In the genomic region with DNA sequence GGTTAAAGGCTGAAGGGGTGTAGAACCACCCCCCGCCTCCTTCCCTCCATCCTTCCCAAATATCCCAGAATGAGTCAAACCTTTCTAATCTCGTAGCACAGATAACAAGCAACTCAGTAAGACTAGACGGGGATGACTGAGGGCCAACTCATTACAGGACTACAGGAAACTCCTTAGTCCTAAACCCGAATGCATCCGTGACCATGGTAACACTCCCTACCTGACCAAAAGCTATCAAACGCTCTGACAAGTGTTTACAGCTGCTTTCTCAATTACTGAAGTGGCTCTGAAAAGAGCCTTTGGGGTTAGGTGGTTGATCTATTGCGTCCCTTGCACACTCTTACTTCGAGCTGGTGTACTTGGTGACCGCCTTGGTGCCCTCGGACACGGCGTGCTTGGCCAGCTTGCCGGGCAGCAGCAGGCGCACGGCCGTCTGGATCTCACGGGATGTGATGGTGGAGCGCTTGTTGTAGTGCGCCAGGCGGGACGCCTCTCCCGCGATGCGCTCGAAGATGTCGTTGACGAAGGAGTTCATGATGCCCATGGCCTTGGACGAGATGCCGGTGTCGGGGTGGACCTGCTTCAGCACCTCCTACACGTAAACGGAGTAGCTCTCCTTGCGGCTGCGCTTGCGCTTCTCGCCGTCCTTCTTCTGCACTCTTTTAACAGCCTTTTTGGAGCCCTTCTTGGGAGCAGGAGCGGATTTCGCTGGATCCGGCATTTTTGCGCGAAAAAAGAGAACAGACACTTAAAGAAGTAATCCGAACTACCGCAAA, we compare ENCODE assay signal across 8 cellular contexts.
DNase-seq lines count a peak whose midpoint lies in the region; ATAC-seq, FAIRE-seq and TF ChIP-seq lines count a peak whose summit lies in the region.
"Not testable (repeated sequence)": the region's sequence is repeated elsewhere in the genome, so short reads cannot be mapped to it uniquely, and the experiment has no call there.

No MANE protein-coding gene starts in this region.

- TF ChIP-seq RAD21 in IMR-90 (IDR thresholded peaks at IDR 0.05; ENCODE audit: low read length) = not testable (repeated sequence)

- not testable (repeated sequence) for H3K27me3 ChIP-seq in AG04450 (ENCODE audit: control insufficient read depth, insufficient read depth, low read length); IMR-90 (ENCODE audit: control insufficient read depth, insufficient read depth, low read length); bronchial epithelial cell (ENCODE audit: control insufficient read depth, insufficient read depth, low read length); ovary; stomach

- not testable (repeated sequence) for H3K27ac ChIP-seq in AG04450 (ENCODE audit: low read depth, low read length)
- H3K27ac ChIP-seq in IMR-90 (ENCODE audit: insufficient read depth, low read length) (peak overlapping the region; percentile 40; the same call in 1 of the 2 replicates), ovary (peak overlapping the region in 1 of 2 donors; percentile 21), stomach (peak overlapping the region; percentile 24 to 77 (median 52))

- CTCF ChIA-PET in AG04450 (lab: Charles Lee); IMR-90 (lab: Yijun Ruan, JAX); activated CD8-positive, alpha-beta memory T cell treated with anti-CD3 and anti-CD28 coated beads, Interleukin-2, amount 10 ng/mL, durations not matched to agents 7 days and 5 days (lab: Charles Lee): not testable (repeated sequence)

- H3K4me2 ChIP-seq in IMR-90 (ENCODE audit: low read depth, low read length) = peak overlapping the region; percentile 72

- peak; percentile 17 for ATAC-seq in IMR-90 (ENCODE audit: low read depth)
- ATAC-seq in activated CD8-positive, alpha-beta memory T cell treated with anti-CD3 and anti-CD28 coated beads, Interleukin-2, amount 10 ng/mL, durations not matched to agents 7 days and 5 days = peak; percentile 48

- not testable (repeated sequence) for H3K9me3 ChIP-seq in AG04450 (ENCODE audit: control insufficient read depth, insufficient read depth, low read length); IMR-90 (ENCODE audit: control insufficient read depth, insufficient read depth, low read length); ovary; stomach

- not testable (repeated sequence) for H3K4me1 Mint-ChIP-seq in activated CD8-positive, alpha-beta memory T cell treated with anti-CD3 and anti-CD28 coated beads, Interleukin-2, amount 10 ng/mL, durations not matched to agents 7 days and 5 days

- H3K4me3 ChIP-seq in AG04450 (ENCODE audit: low read depth, low read length) (peak overlapping the region; percentile 48), IMR-90 (ENCODE audit: insufficient read depth, low read depth, low read length) (peak overlapping the region; percentile 60), bronchial epithelial cell (ENCODE audit: low read depth, low read length) (peak overlapping the region; percentile 30), fibroblast of mammary gland (ENCODE audit: control insufficient read depth, low read depth, low read length) (peak overlapping the region; percentile 31), ovary (peak overlapping the region; percentile 34), stomach (peak overlapping the region; percentile 32 to 44 (median 42))

- H4K8ac ChIP-seq in IMR-90 (ENCODE audit: low read depth in 2 of 2, low read length in 2 of 2) = not testable (repeated sequence)

- not testable (repeated sequence) for H2AK5ac ChIP-seq in IMR-90 (ENCODE audit: low read depth, low read length)

- not testable (repeated sequence) for H3K23ac ChIP-seq in IMR-90 (ENCODE audit: low read depth, low read length)

- POLR2A ChIA-PET in AG04450 (lab: Yijun Ruan, JAX); IMR-90 (lab: Charles Lee; ENCODE audit: unreplicated experiment): not testable (repeated sequence)

- H3K27me3 Mint-ChIP-seq in activated CD8-positive, alpha-beta memory T cell treated with anti-CD3 and anti-CD28 coated beads, Interleukin-2, amount 10 ng/mL, durations not matched to agents 7 days and 5 days = not testable (repeated sequence)

- not testable (repeated sequence) for H2BK5ac ChIP-seq in IMR-90 (ENCODE audit: low read depth, low read length, poor library complexity, severe bottlenecking)

- H3K56ac ChIP-seq in IMR-90 (ENCODE audit: extremely low read depth, insufficient read depth, low read length) = not testable (repeated sequence)

- H4K91ac ChIP-seq in IMR-90 (ENCODE audit: insufficient read depth, low read depth, low read length) = not testable (repeated sequence)

- intact Hi-C loops in IMR-90 (cut with micrococcal nuclease); ovary (cut with DNase I); stomach (cut with DNase I; ENCODE audit: low total_unique reads): not testable (repeated sequence)

- H3K9me1 ChIP-seq in IMR-90 (ENCODE audit: insufficient read depth, low read length) = not testable (repeated sequence)

- not testable (repeated sequence) for H3K18ac ChIP-seq in IMR-90 (ENCODE audit: low read depth, low read length)

- not testable (repeated sequence) for H3K36me3 Mint-ChIP-seq in activated CD8-positive, alpha-beta memory T cell treated with anti-CD3 and anti-CD28 coated beads, Interleukin-2, amount 10 ng/mL, durations not matched to agents 7 days and 5 days

- DNase-seq in AG04450 (ENCODE audit: low read depth, low spot score); activated CD8-positive, alpha-beta memory T cell treated with anti-CD3 and anti-CD28 coated beads, Interleukin-2, amount 10 ng/mL, durations not matched to agents 7 days and 5 days: not testable (repeated sequence)
- peak; percentile 8 for DNase-seq in IMR-90
- peak; percentile 2 for DNase-seq in bronchial epithelial cell (ENCODE audit: low read depth)
- peak; percentile 7 for DNase-seq in fibroblast of mammary gland (ENCODE audit: low read depth)
- peak; percentile 11 for DNase-seq in iris pigment epithelial cell (ENCODE audit: low read depth)
- DNase-seq in ovary = peak; percentile 16 to 55 (median 27)
- peak; percentile 25 for DNase-seq in stomach

- not testable (repeated sequence) for H3K4me1 ChIP-seq in IMR-90 (ENCODE audit: control insufficient read depth, insufficient read depth, low read length); ovary (ENCODE audit: insufficient read depth); stomach

- BruUV-seq in IMR-90 (replicated peaks; lab: Mats Ljungman, UMichigan) = TSS peak; percentile 34

- not testable (repeated sequence) for H3K4ac ChIP-seq in IMR-90 (ENCODE audit: low read depth, low read length)

- not testable (repeated sequence) for H2AFZ ChIP-seq in IMR-90 (replicated peaks; ENCODE audit: low read length, poor library complexity)

- not testable (repeated sequence) for H2BK20ac ChIP-seq in IMR-90 (ENCODE audit: low read depth, low read length)

- H3K79me1 ChIP-seq in IMR-90 (ENCODE audit: low read depth in 1 of 2, low read length in 2 of 2) = not testable (repeated sequence)

- not testable (repeated sequence) for FAIRE-seq in bronchial epithelial cell (lab: Jason Lieb, UNC)

- not testable (repeated sequence) for TF ChIP-seq POLR2A in IMR-90 (IDR thresholded peaks at IDR 0.05; ENCODE audit: low read depth, low read length); ovary (IDR thresholded peaks at IDR 0.05); stomach (IDR thresholded peaks at IDR 0.05)

- not testable (repeated sequence) for H4K20me1 ChIP-seq in IMR-90 (ENCODE audit: insufficient read depth, low read length)

- H3K36me3 ChIP-seq in IMR-90 (ENCODE audit: control insufficient read depth, insufficient read depth, low read length); bronchial epithelial cell (ENCODE audit: control insufficient read depth, insufficient read depth, low read length); ovary; stomach: not testable (repeated sequence)

- not testable (repeated sequence) for H3K27ac Mint-ChIP-seq in activated CD8-positive, alpha-beta memory T cell treated with anti-CD3 and anti-CD28 coated beads, Interleukin-2, amount 10 ng/mL, durations not matched to agents 7 days and 5 days

- not testable (repeated sequence) for H3K4me3 Mint-ChIP-seq in activated CD8-positive, alpha-beta memory T cell treated with anti-CD3 and anti-CD28 coated beads, Interleukin-2, amount 10 ng/mL, durations not matched to agents 7 days and 5 days

- TF ChIP-seq EP300 in ovary (IDR thresholded peaks at IDR 0.05); stomach (IDR thresholded peaks at IDR 0.05): not testable (repeated sequence)

- not testable (repeated sequence) for H3K9me3 Mint-ChIP-seq in activated CD8-positive, alpha-beta memory T cell treated with anti-CD3 and anti-CD28 coated beads, Interleukin-2, amount 10 ng/mL, durations not matched to agents 7 days and 5 days (ENCODE audit: low read depth)

- not testable (repeated sequence) for H4K5ac ChIP-seq in IMR-90 (ENCODE audit: low read depth, low read length)

- not testable (repeated sequence) for H2BK120ac ChIP-seq in IMR-90 (ENCODE audit: low read depth, low read length)

- TF ChIP-seq CTCF in AG04450 (IDR thresholded peaks at IDR 0.05; ENCODE audit: low read depth, low read length); IMR-90 (conservative IDR thresholded peaks at IDR 0.05; ENCODE audit: low read depth, low read length); bronchial epithelial cell (IDR thresholded peaks at IDR 0.05; ENCODE audit: insufficient read depth, low read length, severe bottlenecking); fibroblast of mammary gland (conservative IDR thresholded peaks at IDR 0.05; ENCODE audit: control insufficient read depth, insufficient read depth, low read depth, low read length); ovary (IDR thresholded peaks at IDR 0.05); stomach (IDR thresholded peaks at IDR 0.05): not testable (repeated sequence)

- dilution Hi-C loops in IMR-90 (cut with HindIII; ENCODE audit: low sequenced_read_pairs, unreplicated experiment) = not testable (repeated sequence)

- not testable (repeated sequence) for H2BK15ac ChIP-seq in IMR-90 (ENCODE audit: low read depth, low read length)

- H2AK9ac ChIP-seq in IMR-90 (replicated peaks; ENCODE audit: low read depth, low read length, poor library complexity) = not testable (repeated sequence)

- in situ Hi-C loops in IMR-90 (cut with MboI; ENCODE audit: low sequenced_read_pairs) = not testable (repeated sequence)

- WGBS in IMR-90 (ENCODE audit: extremely low coverage in 2 of 2, insufficient read length in 1 of 2), 2 experiments = no CpG with 5 or more reads among the region's 44 CpGs
- 9 to 40% (median 37%) methylated on average over 5 to 39 of the region's 44 CpGs for WGBS in ovary, 3 donors
- WGBS in stomach, 5 donors = 10 to 44% (median 22%) methylated on average over 3 to 37 of the region's 44 CpGs

- H3K9ac ChIP-seq in IMR-90 (ENCODE audit: low read depth, low read length) = not testable (repeated sequence)

- not testable (repeated sequence) for H3K14ac ChIP-seq in IMR-90 (replicated peaks; ENCODE audit: low read depth, low read length)
